13 cellular contexts compared by ENCODE assay signal in genomic region chr1:161092621-161093028, GRCh38. TPM values are rescaled to one million over a fixed set of nuclear protein-coding genes. Genes with fewer than 3 reads are reported as not detected.
DNase-seq lines count a peak whose midpoint lies in the region; ATAC-seq, FAIRE-seq and TF ChIP-seq lines count a peak whose summit lies in the region.
"Had no signal": no experiment of that assay in that cellular context is flagged by ENCODE, and none has a peak within 500 bp of the region (broad histone marks: within the 10 kb centered on the region; RNA-seq: fewer than 3 reads in every experiment).

No MANE protein-coding gene starts in this region.

- no peaks in the 10 kb centered on the region for H3K9me2 ChIP-seq in hepatocyte (replicated peaks; ENCODE audit: insufficient read depth)

- H3K27ac Mint-ChIP-seq in CD14-positive monocyte = peak overlapping the region in 3 of 7 donors; percentile 4 to 34 (median 17)
- H3K27ac Mint-ChIP-seq in activated T-cell treated with anti-CD3 and anti-CD28 coated beads, Interleukin-2, amount 50 U/mL, for 24 hours = peak overlapping the region; percentile 81
- H3K27ac Mint-ChIP-seq: dendritic cell treated with granulocyte-macrophage colony-stimulating factor and Interleukin-4, amounts not matched to agents 40 ng/mL and 50 ng/mL, for 4 days; IgD-negative memory B cell had no signal

- H3K4me3 Mint-ChIP-seq in CD14-positive monocyte = no peak overlapping the region
- H3K4me3 Mint-ChIP-seq in activated T-cell treated with anti-CD3 and anti-CD28 coated beads, Interleukin-2, amount 50 U/mL, for 24 hours = peak overlapping the region; percentile 26
- H3K4me3 Mint-ChIP-seq: dendritic cell treated with granulocyte-macrophage colony-stimulating factor and Interleukin-4, amounts not matched to agents 40 ng/mL and 50 ng/mL, for 4 days; IgD-negative memory B cell had no signal

- no peak for ATAC-seq in HG03460 (IDR thresholded peaks at IDR 0.05; ENCODE audit: unreplicated experiment)
- ATAC-seq in HG03565 (IDR thresholded peaks at IDR 0.05; ENCODE audit: unreplicated experiment) = no peak

- H3K9me3 ChIP-seq in keratinocyte (ENCODE audit: control insufficient read depth, low read depth, low read length) (no peaks in the 10 kb centered on the region), hepatocyte (ENCODE audit: low read depth) (no peaks in the 10 kb centered on the region)

- H3K36me3 ChIP-seq in keratinocyte (ENCODE audit: control insufficient read depth in 2 of 2, extremely low read depth in 1 of 2, insufficient read depth in 2 of 2, low read length in 2 of 2) = no peaks in the 10 kb centered on the region
- no peaks in the 10 kb centered on the region for H3K36me3 ChIP-seq in hepatocyte (replicated peaks; ENCODE audit: insufficient read depth, low read depth)

- no peak overlapping the region for H3K9ac ChIP-seq in keratinocyte (ENCODE audit: control insufficient read depth, extremely low read depth, insufficient read depth, low read length)

- peak; percentile 23 for FAIRE-seq in keratinocyte (lab: Jason Lieb, UNC)
- FAIRE-seq: GM18507 had no signal

- H4K20me1 ChIP-seq in keratinocyte (ENCODE audit: control insufficient read depth, extremely low read depth, insufficient read depth, low read length) (no peaks in the 10 kb centered on the region), hepatocyte (ENCODE audit: insufficient read depth, poor library complexity, severe bottlenecking) (no peaks in the 10 kb centered on the region)

- intact Hi-C loops in CD14-positive monocyte (cut with micrococcal nuclease) = no loop called here

- dilution Hi-C loops in keratinocyte (cut with MboI; ENCODE audit: extremely low pct_ligation_motif_present, low sequenced_read_pairs) = no loop called here

- peaks cover 0 to 16% (median 5%) of the 10 kb centered on the region in 3 donors for H3K27me3 Mint-ChIP-seq in CD14-positive monocyte (ENCODE audit: low read depth in 3 of 3)
- no peaks in the 10 kb centered on the region for H3K27me3 Mint-ChIP-seq in activated T-cell treated with anti-CD3 and anti-CD28 coated beads, Interleukin-2, amount 50 U/mL, for 24 hours
- H3K27me3 Mint-ChIP-seq: dendritic cell treated with granulocyte-macrophage colony-stimulating factor and Interleukin-4, amounts not matched to agents 40 ng/mL and 50 ng/mL, for 4 days; IgD-negative memory B cell had no signal

- H3K79me2 ChIP-seq in keratinocyte (ENCODE audit: control insufficient read depth, insufficient read depth, low read length) (no peaks in the 10 kb centered on the region), hepatocyte (peaks cover 8% of the 10 kb centered on the region)

- no peak for TF ChIP-seq CTCF in CD14-positive monocyte (IDR thresholded peaks at IDR 0.05)
- no peak for TF ChIP-seq CTCF in keratinocyte (optimal IDR thresholded peaks at IDR 0.05 in 1 of 3, IDR thresholded peaks at IDR 0.05 in 1 of 3, conservative IDR thresholded peaks at IDR 0.05 in 1 of 3; ENCODE audit: extremely low read depth in 1 of 3, insufficient read depth in 2 of 3, low read length in 3 of 3)
- no peak for TF ChIP-seq CTCF in hepatocyte (IDR thresholded peaks at IDR 0.05; ENCODE audit: poor library complexity)

- H2AFZ ChIP-seq in keratinocyte (ENCODE audit: control insufficient read depth, low read length) = no peak overlapping the region
- H2AFZ ChIP-seq in hepatocyte = no peak overlapping the region

- H3K4me1 Mint-ChIP-seq in CD14-positive monocyte = peaks cover 66% of the 10 kb centered on the region
- peaks cover 65% of the 10 kb centered on the region for H3K4me1 Mint-ChIP-seq in activated T-cell treated with anti-CD3 and anti-CD28 coated beads, Interleukin-2, amount 50 U/mL, for 24 hours (ENCODE audit: low read depth)

- H3K4me3 ChIP-seq in keratinocyte (ENCODE audit: control insufficient read depth in 2 of 3, extremely low read depth in 1 of 3, insufficient read depth in 2 of 3, low read depth in 1 of 3, low read length in 3 of 3) (no peak overlapping the region), hepatocyte (no peak overlapping the region)

- H3K27me3 ChIP-seq in keratinocyte (ENCODE audit: control insufficient read depth, extremely low read depth, insufficient read depth, low read length) (no peaks in the 10 kb centered on the region), hepatocyte (no peaks in the 10 kb centered on the region)

- no peaks in the 10 kb centered on the region for H3K9me1 ChIP-seq in keratinocyte (ENCODE audit: control insufficient read depth, extremely low read depth, insufficient read depth, low read length)

- H3K4me2 ChIP-seq in keratinocyte (ENCODE audit: control insufficient read depth, extremely low read depth, insufficient read depth, low read depth, low read length) = peak overlapping the region; percentile 42
- no peak overlapping the region for H3K4me2 ChIP-seq in hepatocyte

- H3K36me3 Mint-ChIP-seq in CD14-positive monocyte = peaks cover 0 to 3% of the 10 kb centered on the region in 2 donors
- H3K36me3 Mint-ChIP-seq in activated T-cell treated with anti-CD3 and anti-CD28 coated beads, Interleukin-2, amount 50 U/mL, for 24 hours (ENCODE audit: low read depth) = no peaks in the 10 kb centered on the region
- H3K36me3 Mint-ChIP-seq: IgD-negative memory B cell had no signal

- H3K4me1 ChIP-seq in keratinocyte (ENCODE audit: control insufficient read depth, extremely low read depth, insufficient read depth, low read length) (peaks cover 51% of the 10 kb centered on the region), hepatocyte (ENCODE audit: insufficient read depth) (peaks cover 8% of the 10 kb centered on the region)

- H3K27ac ChIP-seq in keratinocyte (ENCODE audit: control insufficient read depth, insufficient read depth, low read length) (peak overlapping the region; percentile 71), hepatocyte (no peak overlapping the region)
- H3K27ac ChIP-seq: C4-2B had no signal

- peak; percentile 62 for DNase-seq in CD14-positive monocyte (ENCODE audit: low spot score)
- DNase-seq in HPDE6-E6E7 (ENCODE audit: extremely low spot score) = peak; percentile 81
- peak; percentile 60 for DNase-seq in activated T-cell treated with anti-CD3 and anti-CD28 coated beads, Interleukin-2, amount 50 U/mL, for 24 hours
- DNase-seq in keratinocyte (ENCODE audit: low read depth, low spot score) = no peak
- no peak for DNase-seq in hepatocyte (ENCODE audit: low spot score)
- no peak for DNase-seq in LoVo (ENCODE audit: low spot score)

- H3K9me3 Mint-ChIP-seq in CD14-positive monocyte = peaks cover 0 to 2% (median 0%) of the 10 kb centered on the region in 7 donors
- H3K9me3 Mint-ChIP-seq in activated T-cell treated with anti-CD3 and anti-CD28 coated beads, Interleukin-2, amount 50 U/mL, for 24 hours = no peaks in the 10 kb centered on the region
- H3K9me3 Mint-ChIP-seq: dendritic cell treated with granulocyte-macrophage colony-stimulating factor and Interleukin-4, amounts not matched to agents 40 ng/mL and 50 ng/mL, for 4 days; IgD-negative memory B cell had no signal

- 78% methylated on average over 3 of the region's 3 CpGs for WGBS in hepatocyte (ENCODE audit: low lambda C conversion rate, missing lambda C conversion rate)

RNA-seq across cellular contexts. Expression of gene NECTIN4, which starts 3.3 kb away (rescaled TPM):
- polyA plus RNA-seq in CD14-positive monocyte = under 1 TPM in 1 of 2 donors, not detected in 1; 0.07 TPM
- 6.0 to 19.0 TPM (median 8.6 TPM) in 3 replicates for polyA plus RNA-seq in keratinocyte
- 60.1 TPM for polyA plus RNA-seq in keratinocyte (2011; ENCODE audit: low read depth)
- polyA plus RNA-seq in keratinocyte (2011; cell fraction: cytosol; rRNA removed) = 2.6 and 4.3 TPM in 2 replicates
- 20.7 and 42.1 TPM in 2 replicates for polyA plus RNA-seq in keratinocyte (2011; cell fraction: nucleus; rRNA removed)
- polyA plus RNA-seq in keratinocyte (2012; ENCODE audit: low replicate concordance) = 2.9 and 144 TPM in 2 replicates
- 7.1 to 52.8 TPM (median 19.4 TPM) in 3 replicates for polyA minus RNA-seq in keratinocyte
- 6.5 TPM for polyA minus RNA-seq in keratinocyte (2011; cell fraction: cytosol; rRNA and poly(A)+ RNA removed)
- 19.1 and 21.9 TPM in 2 replicates for polyA minus RNA-seq in keratinocyte (2011; cell fraction: nucleus; rRNA and poly(A)+ RNA removed)
- 5.9 and 7.0 TPM in 2 replicates for total RNA-seq in hepatocyte
- polyA plus RNA-seq in hepatocyte = 8.5 and 12.7 TPM in 2 replicates
- polyA plus RNA-seq: IgD-negative memory B cell, neural cell had no signal

RNA-seq across cellular contexts. Expression of gene KLHDC9, which starts 5.5 kb away (rescaled TPM):
- polyA plus RNA-seq in CD14-positive monocyte = not detected
- 0.32 to 0.73 TPM (median 0.54 TPM) in 3 replicates for polyA plus RNA-seq in keratinocyte
- not detected for polyA plus RNA-seq in keratinocyte (2011; ENCODE audit: low read depth)
- 0.15 and 0.36 TPM in 2 replicates for polyA plus RNA-seq in keratinocyte (2011; cell fraction: cytosol; rRNA removed)
- polyA plus RNA-seq in keratinocyte (2011; cell fraction: nucleus; rRNA removed) = 0.38 and 1.3 TPM in 2 replicates
- 0.17 and 0.40 TPM in 2 replicates for polyA plus RNA-seq in keratinocyte (2012; ENCODE audit: low replicate concordance)
- polyA minus RNA-seq in keratinocyte = 1.4 TPM in 1 of 3 replicates, not detected in the others
- not detected for polyA minus RNA-seq in keratinocyte (2011; cell fraction: cytosol; rRNA and poly(A)+ RNA removed)
- polyA minus RNA-seq in keratinocyte (2011; cell fraction: nucleus; rRNA and poly(A)+ RNA removed) = not detected in 2 replicates
- total RNA-seq in hepatocyte = 1.4 and 3.9 TPM in 2 replicates
- 4.5 and 7.4 TPM in 2 replicates for polyA plus RNA-seq in hepatocyte

RNA-seq across cellular contexts. Expression of gene ARHGAP30, which starts 22.9 kb away (rescaled TPM):
- 100 to 1,000 TPM; 101 to 140 TPM for polyA plus RNA-seq in CD14-positive monocyte
- polyA plus RNA-seq in keratinocyte = 0.05 to 0.45 TPM (median 0.16 TPM) in 3 replicates
- 6.6 TPM for polyA plus RNA-seq in keratinocyte (2011; ENCODE audit: low read depth)
- 0.05 and 0.06 TPM in 2 replicates for polyA plus RNA-seq in keratinocyte (2011; cell fraction: cytosol; rRNA removed)
- polyA plus RNA-seq in keratinocyte (2011; cell fraction: nucleus; rRNA removed) = 0.99 and 1.1 TPM in 2 replicates
- 0.29 and 11.6 TPM in 2 replicates for polyA plus RNA-seq in keratinocyte (2012; ENCODE audit: low replicate concordance)
- polyA minus RNA-seq in keratinocyte = 0.26 to 0.42 TPM in 2 of 3 replicates, not detected in the other
- not detected for polyA minus RNA-seq in keratinocyte (2011; cell fraction: cytosol; rRNA and poly(A)+ RNA removed)
- polyA minus RNA-seq in keratinocyte (2011; cell fraction: nucleus; rRNA and poly(A)+ RNA removed) = 0.63 and 0.93 TPM in 2 replicates
- 0.52 and 0.80 TPM in 2 replicates for total RNA-seq in hepatocyte
- 1.4 and 1.7 TPM in 2 replicates for polyA plus RNA-seq in hepatocyte
- polyA plus RNA-seq: neural cell had no signal

RNA-seq across cellular contexts. Expression of gene PFDN2, which starts 25.2 kb away (rescaled TPM):
- polyA plus RNA-seq in CD14-positive monocyte = 10 to 100 TPM; 59.1 to 65.6 TPM
- polyA plus RNA-seq in keratinocyte = 106 to 228 TPM (median 184 TPM) in 3 replicates
- 260 TPM for polyA plus RNA-seq in keratinocyte (2011; ENCODE audit: low read depth)
- 137 and 187 TPM in 2 replicates for polyA plus RNA-seq in keratinocyte (2011; cell fraction: cytosol; rRNA removed)
- polyA plus RNA-seq in keratinocyte (2011; cell fraction: nucleus; rRNA removed) = 63.9 and 100 TPM in 2 replicates
- polyA plus RNA-seq in keratinocyte (2012; ENCODE audit: low replicate concordance) = 213 and 232 TPM in 2 replicates
- polyA minus RNA-seq in keratinocyte = 12.6 to 31.6 TPM (median 18.4 TPM) in 3 replicates
- 52.6 TPM for polyA minus RNA-seq in keratinocyte (2011; cell fraction: cytosol; rRNA and poly(A)+ RNA removed)
- polyA minus RNA-seq in keratinocyte (2011; cell fraction: nucleus; rRNA and poly(A)+ RNA removed) = 6.5 and 12.3 TPM in 2 replicates
- total RNA-seq in hepatocyte = 47.6 and 63.1 TPM in 2 replicates
- 84.6 and 93.2 TPM in 2 replicates for polyA plus RNA-seq in hepatocyte

RNA-seq across cellular contexts. Expression of gene NIT1, which starts 25.3 kb away (rescaled TPM):
- 10 to 100 TPM; 28.4 to 35.7 TPM for polyA plus RNA-seq in CD14-positive monocyte
- polyA plus RNA-seq in keratinocyte = 22.9 to 51.0 TPM (median 27.6 TPM) in 3 replicates
- 24.7 TPM for polyA plus RNA-seq in keratinocyte (2011; ENCODE audit: low read depth)
- polyA plus RNA-seq in keratinocyte (2011; cell fraction: cytosol; rRNA removed) = 24.3 and 34.8 TPM in 2 replicates
- polyA plus RNA-seq in keratinocyte (2011; cell fraction: nucleus; rRNA removed) = 71.9 and 77.7 TPM in 2 replicates
- 41.7 and 50.3 TPM in 2 replicates for polyA plus RNA-seq in keratinocyte (2012; ENCODE audit: low replicate concordance)
- 28.3 to 68.5 TPM (median 38.7 TPM) in 3 replicates for polyA minus RNA-seq in keratinocyte
- polyA minus RNA-seq in keratinocyte (2011; cell fraction: cytosol; rRNA and poly(A)+ RNA removed) = 17.3 TPM
- 20.2 and 27.1 TPM in 2 replicates for polyA minus RNA-seq in keratinocyte (2011; cell fraction: nucleus; rRNA and poly(A)+ RNA removed)
- total RNA-seq in hepatocyte = 41.3 and 47.5 TPM in 2 replicates
- polyA plus RNA-seq in hepatocyte = 48.9 and 50.4 TPM in 2 replicates

Comparison
In these comparisons a context has a peak if more than half of its experiments do, and no peak if none do; other contexts are left out.
1. DNase-seq: peak in CD14-positive monocyte (single experiment), HPDE6-E6E7 (single experiment) and activated T-cell treated with anti-CD3 and anti-CD28 coated beads, Interleukin-2, amount 50 U/mL, for 24 hours (single experiment); none in keratinocyte (single experiment), hepatocyte (single experiment) and LoVo (single experiment).
2. RNA of gene ARHGAP30, which starts 22.9 kb away (polyA plus RNA-seq): 101 to 140 TPM in CD14-positive monocyte; 1.4 to 1.7 TPM in hepatocyte and 0.05 to 11.6 TPM in keratinocyte; every median in the first group is over 4 times any median in the second.